Comparison of ENCODE assay signal across 24 cellular contexts in the genomic region with DNA sequence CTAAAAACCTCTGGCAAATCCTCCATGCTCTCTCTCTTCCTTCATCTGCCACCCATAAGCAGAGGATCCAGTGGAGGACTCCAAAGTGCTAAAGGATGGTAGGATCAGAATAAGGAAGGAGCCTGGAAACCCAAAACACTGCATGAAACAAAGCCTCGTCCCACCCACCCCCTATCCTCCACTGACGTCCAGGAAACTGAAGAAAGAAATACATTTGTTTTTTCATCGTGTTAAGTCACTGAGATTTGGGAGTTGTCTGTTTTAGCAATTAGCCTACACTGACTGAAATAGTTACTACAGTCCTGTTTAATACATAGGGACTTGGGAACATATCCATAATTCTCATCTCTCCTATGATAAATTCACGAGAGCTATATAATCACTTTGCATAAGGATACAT.
"Had no signal": no experiment of that assay in that cellular context is flagged by ENCODE, and none has a peak within 500 bp of the region (broad histone marks: within the 10 kb centered on the region; RNA-seq: fewer than 3 reads in every experiment).

No MANE protein-coding gene starts in this region.

- H3K36me3 Mint-ChIP-seq: natural killer cell had no signal

- H3K27ac ChIP-seq: hepatocyte, left ventricle myocardium inferior, ovary, skin epidermis, suprapubic skin, thoracic aorta, tibial artery, uterus had no signal

- H3K9me3 ChIP-seq: left ventricle myocardium inferior, ovary, suprapubic skin, thoracic aorta, tibial artery, uterus had no signal

- H3K4me1 ChIP-seq: uterus had no signal

- H3K4me1 Mint-ChIP-seq: nephron progenitor cell had no signal

- H3K4me3 Mint-ChIP-seq: natural killer cell; nephron progenitor cell; stimulated activated naive CD8-positive, alpha-beta T cell treated with anti-CD3 and anti-CD28 coated beads, Interleukin-15, Interleukin-2, amounts not matched to agents 100 ng/mL and 50 ng/mL, for 24 hours; type B pancreatic cell had no signal

- H3K27me3 Mint-ChIP-seq: progenitor cell of endocrine pancreas; stimulated activated naive CD8-positive, alpha-beta T cell treated with anti-CD3 and anti-CD28 coated beads, Interleukin-15, Interleukin-2, amounts not matched to agents 100 ng/mL and 50 ng/mL, for 24 hours; type B pancreatic cell had no signal

- ATAC-seq: natural killer cell, sciatic nerve had no signal

- H3K27ac Mint-ChIP-seq: natural killer cell; progenitor cell of endocrine pancreas; stimulated activated naive CD8-positive, alpha-beta T cell treated with anti-CD3 and anti-CD28 coated beads, Interleukin-15, Interleukin-2, amounts not matched to agents 100 ng/mL and 50 ng/mL, for 24 hours; type B pancreatic cell had no signal

- H3K4me3 ChIP-seq: hepatocyte, left ventricle myocardium inferior, lung, ovary, skin epidermis, suprapubic skin, thoracic aorta, tibial artery, uterus had no signal

- H3K27me3 ChIP-seq: hepatocyte, ovary, suprapubic skin, tibial artery, uterus had no signal

- H3K36me3 ChIP-seq: ovary, uterus had no signal

- H3K9me3 Mint-ChIP-seq: natural killer cell; nephron progenitor cell; stimulated activated naive CD8-positive, alpha-beta T cell treated with anti-CD3 and anti-CD28 coated beads, Interleukin-15, Interleukin-2, amounts not matched to agents 100 ng/mL and 50 ng/mL, for 24 hours; type B pancreatic cell had no signal

- DNase-seq: islet precursor cell; left ventricle myocardium inferior; midbrain; natural killer cell; nephron progenitor cell; ovary; retina; right cardiac atrium; stimulated activated CD4-positive, alpha-beta T cell treated with anti-CD3 and anti-CD28 coated beads, Interleukin-12 subunit alpha, Interleukin-12 subunit beta, amount 100 ng/mL, for 4 hours; stimulated activated CD4-positive, alpha-beta T cell treated with anti-CD3 and anti-CD28 coated beads, Interleukin-15, amount 100 ng/mL, for 24 hours; stimulated activated CD4-positive, alpha-beta T cell treated with anti-CD3 and anti-CD28 coated beads, Interleukin-2, amount 100 ng/mL, for 24 hours; stimulated activated CD4-positive, alpha-beta T cell treated with anti-CD3 and anti-CD28 coated beads, Interleukin-4, amount 100 ng/mL, for 1 hour; stimulated activated naive CD4-positive, alpha-beta T cell; tibial artery; uterus had no signal
